ENCODE assay signal across 13 cellular contexts in the genomic region with DNA sequence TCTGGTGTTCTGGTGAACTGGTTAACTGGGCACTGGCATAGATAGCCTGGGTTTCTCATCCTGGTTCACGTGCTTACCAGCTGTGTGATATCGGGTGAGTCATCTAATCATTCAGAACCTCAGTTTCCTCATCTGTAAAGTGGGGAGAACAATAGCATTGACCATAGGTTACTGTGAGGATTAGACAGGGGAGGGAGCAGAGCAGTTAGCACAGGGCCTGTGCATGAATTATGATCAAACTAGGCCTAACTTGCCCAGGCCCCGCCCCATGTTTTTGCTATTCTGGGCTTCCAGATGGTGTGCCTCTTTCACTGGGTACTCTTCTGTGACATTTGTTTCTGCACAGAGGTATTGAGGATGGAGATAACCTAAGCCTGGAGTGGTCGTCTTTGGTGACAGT. TPM values are rescaled to one million over a fixed set of nuclear protein-coding genes. Genes with fewer than 3 reads are reported as not detected.
DNase-seq lines count a peak whose midpoint lies in the region; ATAC-seq, FAIRE-seq and TF ChIP-seq lines count a peak whose summit lies in the region.
"Had no signal": no experiment of that assay in that cellular context is flagged by ENCODE, and none has a peak within 500 bp of the region (broad histone marks: within the 10 kb centered on the region; RNA-seq: fewer than 3 reads in every experiment).

No MANE protein-coding gene starts in this region.

- H2BK12ac ChIP-seq in H9 (ENCODE audit: insufficient read length, low read depth, low read length): no peak overlapping the region

- H3K56ac ChIP-seq in IMR-90 (ENCODE audit: extremely low read depth, insufficient read depth, low read length) (no peak overlapping the region), H9 (ENCODE audit: insufficient read length, low read depth, low read length) (no peak overlapping the region)

- intact Hi-C loops in IMR-90 (cut with micrococcal nuclease): no loop called here
- intact Hi-C loops in PC-3 (cut with micrococcal nuclease): no loop called here
- intact Hi-C loops in spleen (cut with DNase I; ENCODE audit: low total_unique reads): no loop called here

- H2AFZ ChIP-seq in IMR-90 (replicated peaks; ENCODE audit: low read length, poor library complexity): peak overlapping the region; percentile 87
- H2AFZ ChIP-seq in PC-3 (ENCODE audit: low read length): peak overlapping the region; percentile 76; the same call in 1 of the 2 replicates
- H2AFZ ChIP-seq in fibroblast of lung (ENCODE audit: low read length): no peak overlapping the region
- no peak overlapping the region for H2AFZ ChIP-seq in H9 (ENCODE audit: low read length)

- dilution Hi-C loops in IMR-90 (cut with HindIII; ENCODE audit: low sequenced_read_pairs, unreplicated experiment): no loop called here

- in situ Hi-C loops in IMR-90 (cut with MboI; ENCODE audit: low sequenced_read_pairs): loop anchor here (25.0 kb wide), 2 partner anchors 319 to 356 kb away; partner anchors contain the start of gene WFDC1

- H3K4me1 ChIP-seq in IMR-90 (ENCODE audit: control insufficient read depth, insufficient read depth, low read length) (peaks cover 32% of the 10 kb centered on the region), PC-3 (ENCODE audit: insufficient read depth, low read length) (peaks cover 25% of the 10 kb centered on the region), fibroblast of lung (ENCODE audit: control insufficient read depth, extremely low read depth, insufficient read depth, low read length) (peaks cover 32% of the 10 kb centered on the region), spleen (peaks cover 41 to 78% (median 55%) of the 10 kb centered on the region in 6 donors), H9 (ENCODE audit: insufficient read depth, low read length) (no peaks in the 10 kb centered on the region; the same call in 1 of the 2 replicates)

- H4K91ac ChIP-seq in IMR-90 (ENCODE audit: insufficient read depth, low read depth, low read length) (peak overlapping the region; percentile 75), H9 (ENCODE audit: insufficient read length, low read depth, low read length) (no peak overlapping the region)

- H3K4me1 Mint-ChIP-seq in H9: peaks cover 13 to 19% of the 10 kb centered on the region in 2 experiments

- no peak overlapping the region for H3K23ac ChIP-seq in IMR-90 (ENCODE audit: low read depth, low read length)
- H3K23ac ChIP-seq in H9 (ENCODE audit: insufficient read length, low read depth, low read length): no peak overlapping the region

- TF ChIP-seq POLR2A in IMR-90 (IDR thresholded peaks at IDR 0.05; ENCODE audit: low read depth, low read length): no peak
- no peak for TF ChIP-seq POLR2A in spleen (IDR thresholded peaks at IDR 0.05)

- H3K79me2 ChIP-seq in PC-3 (ENCODE audit: low read length) (0 out of 2 replicates have a peak, but pooled peaks cover 7% of the 10 kb centered on the region), fibroblast of lung (ENCODE audit: control insufficient read depth, insufficient read depth, low read length) (no peaks in the 10 kb centered on the region), H9 (ENCODE audit: insufficient read depth, low read length) (no peaks in the 10 kb centered on the region)

- no peaks in the 10 kb centered on the region for H3K9me3 ChIP-seq in IMR-90 (ENCODE audit: control insufficient read depth, insufficient read depth, low read length)
- H3K9me3 ChIP-seq in PC-3 (ENCODE audit: low read length): no peaks in the 10 kb centered on the region
- no peaks in the 10 kb centered on the region for H3K9me3 ChIP-seq in fibroblast of lung (ENCODE audit: control insufficient read depth, insufficient read depth, low read depth, low read length)
- H3K9me3 ChIP-seq in spleen: no peaks in the 10 kb centered on the region
- no peaks in the 10 kb centered on the region for H3K9me3 ChIP-seq in H9 (ENCODE audit: control insufficient read depth, low read depth, low read length)

- H3F3A ChIP-seq in PC-3 (ENCODE audit: low read length, unreplicated experiment): no peaks in the 10 kb centered on the region

- H3K27ac ChIP-seq in IMR-90 (ENCODE audit: insufficient read depth, low read length) (peak overlapping the region; percentile 6), PC-3 (ENCODE audit: low read length) (no peak overlapping the region), fibroblast of lung (ENCODE audit: insufficient read depth, low read length) (peak overlapping the region; percentile 30), spleen (peak overlapping the region in 7 of 8 donors; percentile 11 to 82 (median 55)), H9 (ENCODE audit: insufficient read length, low read depth, low read length) (no peak overlapping the region)

- peak overlapping the region; percentile 38 for H2AK9ac ChIP-seq in IMR-90 (replicated peaks; ENCODE audit: low read depth, low read length, poor library complexity)

- no peak for FAIRE-seq in D721Med (lab: Jason Lieb, UNC)
- FAIRE-seq: endothelial cell of umbilical vein had no signal

- no peak overlapping the region for H3K4me3 Mint-ChIP-seq in H9
- H3K4me3 Mint-ChIP-seq: activated CD4-positive, alpha-beta T cell treated with anti-CD3 and anti-CD28 coated beads, Interleukin-2, amount 10 ng/mL, durations not matched to agents 24 days and 14 days; activated naive CD8-positive, alpha-beta T cell treated with anti-CD3 and anti-CD28 coated beads, Interleukin-2, amount 50 U/mL, for 24 hours had no signal

- CTCF ChIA-PET in IMR-90 (lab: Yijun Ruan, JAX) (interaction anchor here (1.4 kb wide), 1 partner anchor 21 kb away, joined by 6 read pairs; no protein-coding TSS in a partner anchor), PC-3 (lab: Charles Lee) (no interaction called here)

- H3K14ac ChIP-seq in IMR-90 (replicated peaks; ENCODE audit: low read depth, low read length) (peak overlapping the region; percentile 74), H9 (ENCODE audit: insufficient read depth, low read length) (no peak overlapping the region)

- H3K36me3 ChIP-seq in IMR-90 (ENCODE audit: control insufficient read depth, insufficient read depth, low read length) (no peaks in the 10 kb centered on the region), PC-3 (ENCODE audit: low read depth, low read length) (no peaks in the 10 kb centered on the region), fibroblast of lung (ENCODE audit: control insufficient read depth, insufficient read depth, low read length) (no peaks in the 10 kb centered on the region), spleen (no peaks in the 10 kb centered on the region)

- ATAC-seq in IMR-90 (ENCODE audit: low read depth) (peak; percentile 6; the same call in 1 of the 2 replicates), PC-3 (no peak)
- ATAC-seq in activated naive CD4-positive, alpha-beta T cell treated with anti-CD3 and anti-CD28 coated beads, Interleukin-2, amount 50 U/mL, for 72 hours: no peak
- ATAC-seq: activated naive CD8-positive, alpha-beta T cell treated with anti-CD3 and anti-CD28 coated beads, Interleukin-2, amount 50 U/mL, for 24 hours had no signal

- H3K27ac Mint-ChIP-seq in activated naive CD4-positive, alpha-beta T cell treated with anti-CD3 and anti-CD28 coated beads, Interleukin-2, amount 50 U/mL, for 72 hours: peak overlapping the region in 1 of 2 donors; percentile 8
- H3K27ac Mint-ChIP-seq in H9: no peak overlapping the region
- H3K27ac Mint-ChIP-seq: activated CD4-positive, alpha-beta T cell treated with anti-CD3 and anti-CD28 coated beads, Interleukin-2, amount 10 ng/mL, durations not matched to agents 24 days and 14 days; activated naive CD8-positive, alpha-beta T cell treated with anti-CD3 and anti-CD28 coated beads, Interleukin-2, amount 50 U/mL, for 24 hours; progenitor cell of endocrine pancreas had no signal

- H4K20me1 ChIP-seq in IMR-90 (ENCODE audit: insufficient read depth, low read length) (no peaks in the 10 kb centered on the region), PC-3 (ENCODE audit: low read length) (no peaks in the 10 kb centered on the region), fibroblast of lung (ENCODE audit: control insufficient read depth, extremely low read depth, insufficient read depth, low read length) (no peaks in the 10 kb centered on the region), H9 (ENCODE audit: control insufficient read depth, insufficient read depth, insufficient read length) (no peaks in the 10 kb centered on the region)

- peaks cover 0 to 11% of the 10 kb centered on the region in 2 donors for H3K9me3 Mint-ChIP-seq in activated naive CD4-positive, alpha-beta T cell treated with anti-CD3 and anti-CD28 coated beads, Interleukin-2, amount 50 U/mL, for 72 hours
- H3K9me3 Mint-ChIP-seq in H9: peaks cover 0 to under 1% of the 10 kb centered on the region in 2 experiments; a peak in 2 of 5 replicates
- H3K9me3 Mint-ChIP-seq: activated CD4-positive, alpha-beta T cell treated with anti-CD3 and anti-CD28 coated beads, Interleukin-2, amount 10 ng/mL, durations not matched to agents 24 days and 14 days had no signal

- no peaks in the 10 kb centered on the region for H3K23me2 ChIP-seq in H9 (ENCODE audit: insufficient read length, low read depth, low read length, poor library complexity, severe bottlenecking)

- H3K4me2 ChIP-seq in IMR-90 (ENCODE audit: low read depth, low read length) (no peak overlapping the region), PC-3 (ENCODE audit: low read length) (peak overlapping the region; percentile 57; the same call in 1 of the 2 replicates), fibroblast of lung (ENCODE audit: extremely low read depth, insufficient read depth, low read length) (no peak overlapping the region), H9 (ENCODE audit: insufficient read depth, insufficient read length, low read length) (no peak overlapping the region)

- DNase-seq in IMR-90 (no peak), PC-3 (no peak), fibroblast of lung (ENCODE audit: low read depth in 2 of 2) (peak in 1 of 2 donors; percentile 41), spleen (no peak), D721Med (ENCODE audit: insufficient read length, low spot score) (no peak), activated gamma-delta T cell treated with Interleukin-2 at 50 U/mL for 16 hours (no peak), H9 (no peak)
- no peak for DNase-seq in activated naive CD4-positive, alpha-beta T cell treated with anti-CD3 and anti-CD28 coated beads, Interleukin-2, amount 50 U/mL, for 72 hours (ENCODE audit: low spot score in 2 of 2)
- DNase-seq: activated CD4-positive, alpha-beta T cell treated with anti-CD3 and anti-CD28 coated beads, Interleukin-2, amount 10 ng/mL, durations not matched to agents 24 days and 14 days; activated naive CD8-positive, alpha-beta T cell treated with anti-CD3 and anti-CD28 coated beads, Interleukin-2, amount 50 U/mL, for 24 hours; NCI-H1436 had no signal

- H3K79me1 ChIP-seq in IMR-90 (ENCODE audit: low read depth in 1 of 2, low read length in 2 of 2) (peaks cover 0 to 26% of the 10 kb centered on the region in 2 experiments; a peak in 3 of 4 replicates), H9 (ENCODE audit: insufficient read depth, low read depth, low read length, poor library complexity, severe bottlenecking) (no peaks in the 10 kb centered on the region)

- H3K4me3 ChIP-seq in IMR-90 (ENCODE audit: insufficient read depth, low read depth, low read length): no peak overlapping the region
- no peak overlapping the region for H3K4me3 ChIP-seq in PC-3 (ENCODE audit: low read length)
- H3K4me3 ChIP-seq in fibroblast of lung (replicated peaks in 1 of 4; ENCODE audit: control extremely low read depth in 1 of 4, insufficient read depth in 1 of 4, low read depth in 3 of 4, low read length in 4 of 4): no peak overlapping the region
- H3K4me3 ChIP-seq in spleen: no peak overlapping the region

- H2BK20ac ChIP-seq in IMR-90 (ENCODE audit: low read depth, low read length) (peak overlapping the region; percentile 58), H9 (ENCODE audit: low read depth, low read length, poor library complexity, severe bottlenecking) (no peak overlapping the region)

- no peak for TF ChIP-seq CTCF in IMR-90 (conservative IDR thresholded peaks at IDR 0.05; ENCODE audit: low read depth, low read length)
- no peak for TF ChIP-seq CTCF in PC-3 (conservative IDR thresholded peaks at IDR 0.05; ENCODE audit: low read depth, low read length)
- no peak for TF ChIP-seq CTCF in fibroblast of lung (conservative IDR thresholded peaks at IDR 0.05 in 1 of 2, IDR thresholded peaks at IDR 0.05 in 1 of 2; ENCODE audit: low read depth in 1 of 2, low read length in 2 of 2)
- no peak for TF ChIP-seq CTCF in spleen (IDR thresholded peaks at IDR 0.05 in 8 of 11, conservative IDR thresholded peaks at IDR 0.05 in 3 of 11)
- TF ChIP-seq CTCF in D721Med (IDR thresholded peaks at IDR 0.05; ENCODE audit: insufficient read depth, missing control alignments): no peak
- no peak for TF ChIP-seq CTCF in H9 (conservative IDR thresholded peaks at IDR 0.05)

- H3K4ac ChIP-seq in IMR-90 (ENCODE audit: low read depth, low read length) (peak overlapping the region; percentile 61), H9 (ENCODE audit: low read depth, low read length) (no peak overlapping the region)

- WGBS in IMR-90 (ENCODE audit: extremely low coverage in 2 of 2, insufficient read length in 1 of 2), 2 experiments: 100% methylated on average over 2 of the region's 4 CpGs; no CpG with 5 or more reads in 1 of the 2 experiments
- 72 to 77% (median 74%) methylated on average over 4 of the region's 4 CpGs for WGBS in spleen, 5 donors
- WGBS in H9 (ENCODE audit: extremely low coverage, insufficient read length, low lambda C conversion rate): no CpG with 5 or more reads among the region's 4 CpGs

- H4K8ac ChIP-seq in IMR-90 (ENCODE audit: low read depth in 2 of 2, low read length in 2 of 2) (peak overlapping the region; percentile 17 to 70; a peak in 3 of 4 replicates), H9 (replicated peaks; ENCODE audit: insufficient read length, low read depth, low read length) (no peak overlapping the region)

- no peak overlapping the region for H3T11ph ChIP-seq in H9 (ENCODE audit: low read length)

- POLR2A ChIA-PET in IMR-90 (lab: Charles Lee; ENCODE audit: unreplicated experiment): no interaction called here
- POLR2A ChIA-PET in PC-3 (lab: Charles Lee; ENCODE audit: unreplicated experiment): no interaction called here

- peak overlapping the region; percentile 81 for H3K18ac ChIP-seq in IMR-90 (ENCODE audit: low read depth, low read length)
- no peak overlapping the region for H3K18ac ChIP-seq in H9 (ENCODE audit: insufficient read length, low read depth, low read length)

- no peak for TF ChIP-seq RAD21 in IMR-90 (IDR thresholded peaks at IDR 0.05; ENCODE audit: low read length)

- H3K9ac ChIP-seq in IMR-90 (ENCODE audit: low read depth, low read length): no peak overlapping the region
- H3K9ac ChIP-seq in PC-3 (ENCODE audit: low read length): no peak overlapping the region
- H3K9ac ChIP-seq in fibroblast of lung (ENCODE audit: insufficient read depth, low read length): no peak overlapping the region
- H3K9ac ChIP-seq in H9 (ENCODE audit: extremely low read depth, insufficient read length, low read length): no peak overlapping the region

- H3K9me1 ChIP-seq in IMR-90 (ENCODE audit: insufficient read depth, low read length): peaks cover 28% of the 10 kb centered on the region

- no peaks in the 10 kb centered on the region for H3K9me2 ChIP-seq in PC-3 (replicated peaks; ENCODE audit: low read length)

- H3K27me3 ChIP-seq in IMR-90 (ENCODE audit: control insufficient read depth, insufficient read depth, low read length) (no peaks in the 10 kb centered on the region), PC-3 (ENCODE audit: low read length) (no peaks in the 10 kb centered on the region), fibroblast of lung (ENCODE audit: control insufficient read depth, insufficient read depth, low read length) (no peaks in the 10 kb centered on the region), spleen (replicated peaks in 1 of 7) (no peaks in the 10 kb centered on the region), H9 (ENCODE audit: insufficient read depth, low read length) (no peaks in the 10 kb centered on the region)

- peak overlapping the region; percentile 39 for H2BK5ac ChIP-seq in IMR-90 (ENCODE audit: low read depth, low read length, poor library complexity, severe bottlenecking)
- no peak overlapping the region for H2BK5ac ChIP-seq in H9 (ENCODE audit: insufficient read length, low read length)

- BruUV-seq in IMR-90 (replicated peaks; lab: Mats Ljungman, UMichigan): no TSS peak
- BruUV-seq in PC-3 (replicated peaks; lab: Mats Ljungman, UMichigan): no TSS peak

- H3K36me3 Mint-ChIP-seq in activated naive CD4-positive, alpha-beta T cell treated with anti-CD3 and anti-CD28 coated beads, Interleukin-2, amount 50 U/mL, for 72 hours: peaks cover 5 to 18% of the 10 kb centered on the region in 2 donors
- peaks cover 0 to 2% (median 0%) of the 10 kb centered on the region in 3 experiments; a peak in 2 of 7 replicates for H3K36me3 Mint-ChIP-seq in H9 (ENCODE audit: insufficient read depth in 1 of 3, low read depth in 3 of 3)

- peak overlapping the region; percentile 78; the same call in 1 of the 2 replicates for H4K5ac ChIP-seq in IMR-90 (ENCODE audit: low read depth, low read length)
- no peak overlapping the region for H4K5ac ChIP-seq in H9 (ENCODE audit: insufficient read length, low read depth, low read length)

- H2BK120ac ChIP-seq in IMR-90 (ENCODE audit: low read depth, low read length) (peak overlapping the region; percentile 78), H9 (ENCODE audit: low read depth, low read length, poor library complexity, severe bottlenecking) (no peak overlapping the region)

- H2BK15ac ChIP-seq in IMR-90 (ENCODE audit: low read depth, low read length) (peak overlapping the region; percentile 46; the same call in 2 of the 3 replicates), H9 (ENCODE audit: low read depth, low read length) (no peak overlapping the region)

- peak overlapping the region; percentile 71 for H2AK5ac ChIP-seq in IMR-90 (ENCODE audit: low read depth, low read length)
- no peak overlapping the region for H2AK5ac ChIP-seq in H9 (ENCODE audit: insufficient read length, low read length)

- H3K27me3 Mint-ChIP-seq in H9 (ENCODE audit: low read depth): peaks cover 23% of the 10 kb centered on the region

RNA-seq across cellular contexts. Expression of gene KLHL36, which starts 4.6 kb away (rescaled TPM):
- 45.9 and 50.3 TPM in 2 replicates for total RNA-seq in IMR-90 (2012; rRNA removed)
- 46.3 and 48.9 TPM in 2 replicates for polyA plus RNA-seq in IMR-90 (2012; rRNA removed)
- polyA plus RNA-seq in IMR-90 (2012; cell fraction: cytosol; rRNA removed): 23.9 and 49.3 TPM in 2 replicates
- 99.5 and 176 TPM in 2 replicates for polyA plus RNA-seq in IMR-90 (2012; cell fraction: nucleus; rRNA removed; ENCODE audit: low replicate concordance)
- total RNA-seq in PC-3 (2014; rRNA removed): 33.8 and 35.0 TPM in 2 replicates
- total RNA-seq in fibroblast of lung: 71.9 and 83.1 TPM in 2 replicates
- 26.6 and 29.7 TPM in 2 replicates for polyA plus RNA-seq in fibroblast of lung
- polyA plus RNA-seq in fibroblast of lung (2012): 26.5 and 26.7 TPM in 2 replicates
- 65.6 and 66.2 TPM in 2 replicates for polyA minus RNA-seq in fibroblast of lung (ENCODE audit: low replicate concordance)
- 10 to 100 TPM; 63.8 to 93.6 (median 73.6) TPM for total RNA-seq in spleen
- polyA plus RNA-seq in spleen: 10 to 100 TPM; 17.8 to 32.7 (median 24.8) TPM
- 10 to 100 TPM; 50.5 to 60.5 TPM for total RNA-seq in activated naive CD4-positive, alpha-beta T cell treated with anti-CD3 and anti-CD28 coated beads, Interleukin-2, amount 50 U/mL, for 72 hours
- 32.2 and 36.7 TPM in 2 replicates for total RNA-seq in H9 (2021)

RNA-seq across cellular contexts. Expression of gene COTL1, which starts 25.8 kb away (rescaled TPM):
- total RNA-seq in IMR-90 (2012; rRNA removed) (144 and 166 TPM in 2 replicates), PC-3 (2014; rRNA removed) (408 and 465 TPM in 2 replicates), fibroblast of lung (64.5 and 103 TPM in 2 replicates), spleen (100 to 1,000 TPM; 284 to 655 (median 457) TPM), H9 (2021) (81.4 and 88.6 TPM in 2 replicates)
- polyA plus RNA-seq in IMR-90 (2012; rRNA removed) (258 and 270 TPM in 2 replicates), fibroblast of lung (192 and 311 TPM in 2 replicates), spleen (100 to 1,000 TPM; 298 to 449 (median 303) TPM)
- 343 and 372 TPM in 2 replicates for polyA plus RNA-seq in IMR-90 (2012; cell fraction: cytosol; rRNA removed)
- 158 and 196 TPM in 2 replicates for polyA plus RNA-seq in IMR-90 (2012; cell fraction: nucleus; rRNA removed; ENCODE audit: low replicate concordance)
- 351 and 505 TPM in 2 replicates for polyA plus RNA-seq in fibroblast of lung (2012)
- polyA minus RNA-seq in fibroblast of lung (ENCODE audit: low replicate concordance): 310 and 386 TPM in 2 replicates
- 100 to 1,000 TPM; 277 to 583 TPM for total RNA-seq in activated naive CD4-positive, alpha-beta T cell treated with anti-CD3 and anti-CD28 coated beads, Interleukin-2, amount 50 U/mL, for 72 hours

RNA-seq across cellular contexts. Expression of gene USP10, which starts 56.1 kb away (rescaled TPM):
- total RNA-seq in IMR-90 (2012; rRNA removed) (54.3 and 61.9 TPM in 2 replicates), PC-3 (2014; rRNA removed) (50.4 and 62.3 TPM in 2 replicates), fibroblast of lung (31.8 and 48.6 TPM in 2 replicates), spleen (100 to 1,000 TPM in 1 of 7 donors, 10 to 100 TPM in 6; 76.7 to 105 (median 87.7) TPM), H9 (2021) (203 and 205 TPM in 2 replicates)
- polyA plus RNA-seq in IMR-90 (2012; rRNA removed) (79.0 and 85.5 TPM in 2 replicates), fibroblast of lung (59.1 and 70.2 TPM in 2 replicates), spleen (10 to 100 TPM; 28.1 to 36.5 (median 36.3) TPM)
- polyA plus RNA-seq in IMR-90 (2012; cell fraction: cytosol; rRNA removed): 33.5 and 44.0 TPM in 2 replicates
- 67.7 and 84.6 TPM in 2 replicates for polyA plus RNA-seq in IMR-90 (2012; cell fraction: nucleus; rRNA removed; ENCODE audit: low replicate concordance)
- polyA plus RNA-seq in fibroblast of lung (2012): 62.9 and 68.5 TPM in 2 replicates
- 261 and 483 TPM in 2 replicates for polyA minus RNA-seq in fibroblast of lung (ENCODE audit: low replicate concordance)
- total RNA-seq in activated naive CD4-positive, alpha-beta T cell treated with anti-CD3 and anti-CD28 coated beads, Interleukin-2, amount 50 U/mL, for 72 hours: 100 to 1,000 TPM in 1 of 2 donors, 10 to 100 TPM in 1; 82.7 to 129 TPM

Comparison
In these comparisons a context has a peak if more than half of its experiments do, and no peak if none do; other contexts are left out.
1. H2AFZ ChIP-seq: peak in IMR-90 (single experiment) and PC-3 (single experiment); none in fibroblast of lung (single experiment) and H9 (single experiment).
2. H3K27ac ChIP-seq: peak in IMR-90 (single experiment), fibroblast of lung (single experiment) and spleen (7 of 8); none in PC-3 (single experiment) and H9 (single experiment).